In genomic region chr13:36795463-36795862, GRCh38 we compare ENCODE assay signal across 23 cellular contexts.
"Had no signal": no experiment of that assay in that cellular context is flagged by ENCODE, and none has a peak within 500 bp of the region (broad histone marks: within the 10 kb centered on the region; RNA-seq: fewer than 3 reads in every experiment).

No MANE protein-coding gene starts in this region.

- H3K27ac Mint-ChIP-seq: activated B cell treated with CpG ODN at 0.5 μM for 24 hours; activated CD4-positive, alpha-beta memory T cell treated with anti-CD3 and anti-CD28 coated beads, Interleukin-2, amount 10 ng/mL, durations not matched to agents 7 days and 5 days; activated naive CD4-positive, alpha-beta T cell treated with anti-CD3 and anti-CD28 coated beads for 36 hours; activated naive CD8-positive, alpha-beta T cell; activated T-helper 17 cell treated with anti-CD3 and anti-CD28 coated beads, Interleukin-2, amount 50 U/mL, for 72 hours; brain; T-helper 17 cell had no signal

- DNase-seq: activated B cell treated with CpG ODN at 0.5 μM for 24 hours; activated CD4-positive, alpha-beta memory T cell treated with anti-CD3 and anti-CD28 coated beads, Interleukin-2, amount 10 ng/mL, durations not matched to agents 7 days and 5 days; activated CD4-positive, alpha-beta T cell treated with anti-CD3 and anti-CD28 coated beads for 1 hour; activated CD4-positive, alpha-beta T cell treated with anti-CD3 and anti-CD28 coated beads, Interleukin-2, amount 50 U/mL, for 1 hour; activated gamma-delta T cell; activated naive CD4-positive, alpha-beta T cell treated with anti-CD3 and anti-CD28 coated beads for 36 hours; activated T-cell treated with anti-CD3 and anti-CD28 coated beads for 4 hours; activated T-cell treated with anti-CD3 and anti-CD28 coated beads, Interleukin-2, amount 50 U/mL, for 48 hours; amygdala; MG63; NCI-H1105; NCI-H1436; NCI-H187; NCI-H2081; NCI-H524; PC-3; SHP77 treated with DMSO at 0.1 percent for 48 hours; T-helper 17 cell; T-helper 9 cell had no signal

- H3K9me3 ChIP-seq: MG63 had no signal

- H3K27me3 ChIP-seq: MG63 had no signal

- H3K4me1 Mint-ChIP-seq: activated B cell treated with CpG ODN at 0.5 μM for 24 hours; activated CD4-positive, alpha-beta memory T cell treated with anti-CD3 and anti-CD28 coated beads, Interleukin-2, amount 10 ng/mL, durations not matched to agents 7 days and 5 days; activated T-helper 17 cell treated with anti-CD3 and anti-CD28 coated beads, Interleukin-2, amount 50 U/mL, for 72 hours; brain; central memory CD8-positive, alpha-beta T cell; T-helper 17 cell had no signal

- H3K4me3 ChIP-seq: MG63 had no signal

- H3K4me3 Mint-ChIP-seq: activated B cell treated with CpG ODN at 0.5 μM for 24 hours; activated CD4-positive, alpha-beta memory T cell treated with anti-CD3 and anti-CD28 coated beads, Interleukin-2, amount 10 ng/mL, durations not matched to agents 7 days and 5 days; activated naive CD4-positive, alpha-beta T cell treated with anti-CD3 and anti-CD28 coated beads for 36 hours; activated naive CD8-positive, alpha-beta T cell; activated T-helper 17 cell treated with anti-CD3 and anti-CD28 coated beads, Interleukin-2, amount 50 U/mL, for 72 hours; brain; central memory CD8-positive, alpha-beta T cell; T-helper 17 cell had no signal

- H3K36me3 ChIP-seq: MG63 had no signal

- H3K9me3 Mint-ChIP-seq: activated B cell treated with CpG ODN at 0.5 μM for 24 hours; activated CD4-positive, alpha-beta memory T cell treated with anti-CD3 and anti-CD28 coated beads, Interleukin-2, amount 10 ng/mL, durations not matched to agents 7 days and 5 days; activated naive CD4-positive, alpha-beta T cell treated with anti-CD3 and anti-CD28 coated beads for 36 hours; activated T-helper 17 cell treated with anti-CD3 and anti-CD28 coated beads, Interleukin-2, amount 50 U/mL, for 72 hours; brain; central memory CD8-positive, alpha-beta T cell had no signal

- ATAC-seq: activated T-helper 17 cell treated with anti-CD3 and anti-CD28 coated beads, Interleukin-2, amount 50 U/mL, for 72 hours; PC-3; T-helper 17 cell had no signal

- H3K36me3 Mint-ChIP-seq: activated naive CD8-positive, alpha-beta T cell; brain had no signal
